Comparison of ENCODE assay signal across 8 cellular contexts in the genomic region with DNA sequence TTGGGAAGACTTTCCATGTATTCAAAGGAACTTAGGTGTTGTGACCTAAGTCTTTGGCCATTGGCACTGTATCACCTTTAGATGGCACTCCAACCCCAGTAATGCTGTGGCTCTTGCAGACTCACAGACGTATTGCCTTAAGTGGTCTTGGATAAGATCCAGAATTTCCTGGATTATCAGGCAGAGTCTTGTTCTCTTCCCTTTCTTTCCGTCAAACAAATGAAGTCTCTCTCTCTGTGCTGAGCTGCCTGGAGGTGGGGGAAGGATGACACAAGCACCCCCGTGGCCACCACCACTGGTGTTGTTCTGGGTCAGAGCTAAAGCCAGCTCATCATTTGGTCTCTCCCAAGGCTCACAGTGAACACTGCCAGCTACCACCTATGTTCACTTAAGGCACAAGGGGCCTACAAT.
DNase-seq lines count a peak whose midpoint lies in the region; ATAC-seq and TF ChIP-seq lines count a peak whose summit lies in the region.

No MANE protein-coding gene starts in this region.

- CTCF ChIA-PET in CD8-positive, alpha-beta T cell (lab: Charles Lee): no interaction called here

- no peaks in the 10 kb centered on the region for H3K9me3 ChIP-seq in gastrocnemius medialis
- no peaks in the 10 kb centered on the region for H3K9me3 ChIP-seq in CD8-positive, alpha-beta T cell (ENCODE audit: low read length)

- peak in 4 of 5 experiments; percentile 38 to 58 (median 48) for TF ChIP-seq CTCF in gastrocnemius medialis (IDR thresholded peaks at IDR 0.05 in 4 of 5, conservative IDR thresholded peaks at IDR 0.05 in 1 of 5)
- TF ChIP-seq CTCF in CD8-positive, alpha-beta T cell (IDR thresholded peaks at IDR 0.05): no peak

- intact Hi-C loops in gastrocnemius medialis (cut with DNase I; ENCODE audit: low total_unique reads): loop anchor here (5.0 to 10.0 kb wide), 2 partner anchors 114 to 1142 kb away; no protein-coding TSS in a partner anchor
- intact Hi-C loops in CD8-positive, alpha-beta T cell (cut with DNase I, micrococcal nuclease): no loop called here

- peaks cover 27% of the 10 kb centered on the region for H3K9me3 Mint-ChIP-seq in CD8-positive, alpha-beta T cell

- peak; percentile 21 for DNase-seq in NCI-H1436 (lab: John Stamatoyannopoulos, UW)
- no peak for DNase-seq in NCI-H1436 treated with DMSO at 0.1 percent for 48 hours (lab: John Stamatoyannopoulos, UW)
- peak; percentile 73 for DNase-seq in NCI-H774 (lab: John Stamatoyannopoulos, UW)
- DNase-seq in epithelial cell of prostate (ENCODE audit: low read depth, low spot score): peak; percentile 43
- peak in 1 of 2 donors; percentile 18 for DNase-seq in gastrocnemius medialis
- no peak for DNase-seq in epidermal melanocyte (ENCODE audit: insufficient read length, low spot score)
- DNase-seq in CD8-positive, alpha-beta T cell: no peak

- H3K27ac ChIP-seq in epithelial cell of prostate (no peak overlapping the region), gastrocnemius medialis (no peak overlapping the region)
- H3K27ac ChIP-seq in CD8-positive, alpha-beta T cell (ENCODE audit: low read depth, low read length): no peak overlapping the region

- H3K27me3 Mint-ChIP-seq in CD8-positive, alpha-beta T cell (ENCODE audit: low read depth): no peaks in the 10 kb centered on the region

- ATAC-seq in gastrocnemius medialis (no peak), GM19035 (IDR thresholded peaks at IDR 0.05; ENCODE audit: unreplicated experiment) (no peak)
- ATAC-seq in CD8-positive, alpha-beta T cell: no peak

- H3K4me3 Mint-ChIP-seq in CD8-positive, alpha-beta T cell: no peak overlapping the region

- no peaks in the 10 kb centered on the region for H3K36me3 Mint-ChIP-seq in CD8-positive, alpha-beta T cell

- no peak overlapping the region for H3K4me3 ChIP-seq in gastrocnemius medialis
- H3K4me3 ChIP-seq in CD8-positive, alpha-beta T cell (ENCODE audit: low read depth, low read length): no peak overlapping the region

- no peaks in the 10 kb centered on the region for H3K36me3 ChIP-seq in gastrocnemius medialis
- no peaks in the 10 kb centered on the region for H3K36me3 ChIP-seq in CD8-positive, alpha-beta T cell (ENCODE audit: insufficient read depth, low read length)

- H3K4me1 ChIP-seq in gastrocnemius medialis: no peaks in the 10 kb centered on the region
- H3K4me1 ChIP-seq in CD8-positive, alpha-beta T cell (ENCODE audit: insufficient read depth, low read length): no peaks in the 10 kb centered on the region

- POLR2A ChIA-PET in CD8-positive, alpha-beta T cell (lab: Charles Lee): no interaction called here

- no peaks in the 10 kb centered on the region for H3K27me3 ChIP-seq in gastrocnemius medialis
- no peaks in the 10 kb centered on the region for H3K27me3 ChIP-seq in CD8-positive, alpha-beta T cell (ENCODE audit: insufficient read depth, low read length)

- no peaks in the 10 kb centered on the region for H3K4me1 Mint-ChIP-seq in CD8-positive, alpha-beta T cell (ENCODE audit: low read depth)

- in situ Hi-C loops in gastrocnemius medialis (cut with MboI; ENCODE audit: low sequenced_read_pairs in 4 of 4): loop anchor here in 1 of 4 donors (25.0 kb wide), 1 partner anchor 1154 kb away; no protein-coding TSS in a partner anchor

- no peak overlapping the region for H3K27ac Mint-ChIP-seq in CD8-positive, alpha-beta T cell

- TF ChIP-seq POLR2A in gastrocnemius medialis (IDR thresholded peaks at IDR 0.05): no peak

Comparison
In these comparisons a context has a peak if more than half of its experiments do, and no peak if none do; other contexts are left out.
1. DNase-seq: peak in NCI-H1436 (single experiment), NCI-H774 (single experiment) and epithelial cell of prostate (single experiment); none in NCI-H1436 treated with DMSO at 0.1 percent for 48 hours (single experiment), epidermal melanocyte (single experiment) and CD8-positive, alpha-beta T cell (0 of 7).